Comparison of ENCODE assay signal across 14 cellular contexts in the genomic region with DNA sequence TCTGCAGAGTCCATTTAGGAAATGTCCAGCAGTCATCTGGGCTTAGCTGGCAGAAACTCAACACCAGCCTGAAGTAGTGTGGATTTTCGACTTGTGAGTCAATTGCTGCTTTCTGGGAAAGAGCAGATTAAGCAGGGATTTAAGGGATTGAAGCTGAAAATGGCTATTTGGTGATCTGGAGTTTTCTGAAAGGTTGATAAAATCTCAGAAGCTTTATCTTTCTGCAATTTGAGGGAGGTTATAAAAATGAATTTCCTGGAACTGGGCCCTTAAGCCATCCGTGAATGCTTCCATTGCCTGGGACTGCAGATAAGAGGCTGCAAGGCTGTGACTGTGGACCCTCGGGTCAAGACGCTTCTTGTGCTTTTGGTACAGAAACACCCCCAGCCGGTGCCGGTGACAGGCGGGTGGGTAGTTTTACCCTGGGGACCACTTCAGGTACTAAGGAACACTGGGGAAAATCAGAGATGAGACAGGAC.
DNase-seq lines count a peak whose midpoint lies in the region; ATAC-seq and TF ChIP-seq lines count a peak whose summit lies in the region.
"Had no signal": no experiment of that assay in that cellular context is flagged by ENCODE, and none has a peak within 500 bp of the region (broad histone marks: within the 10 kb centered on the region; RNA-seq: fewer than 3 reads in every experiment).

No MANE protein-coding gene starts in this region.

- H3K9me3 Mint-ChIP-seq in activated CD8-positive, alpha-beta memory T cell treated with anti-CD3 and anti-CD28 coated beads, Interleukin-2, amount 10 ng/mL, durations not matched to agents 7 days and 5 days (ENCODE audit: low read depth), result no peaks in the 10 kb centered on the region
- H3K9me3 Mint-ChIP-seq in endodermal cell, result no peaks in the 10 kb centered on the region

- no peak overlapping the region for H3K27ac ChIP-seq in endodermal cell (ENCODE audit: low read depth, low read length)
- H3K27ac ChIP-seq in osteoblast (ENCODE audit: low read depth, low read length), result peak overlapping the region; percentile 17
- peak overlapping the region; percentile 60 to 91 for H3K27ac ChIP-seq in uterus
- H3K27ac ChIP-seq: epithelial cell of prostate had no signal

- no peak for TF ChIP-seq POLR2A in uterus (IDR thresholded peaks at IDR 0.05)

- intact Hi-C loops in uterus (cut with DNase I; ENCODE audit: low total_unique reads), result no loop called here

- H3K27me3 ChIP-seq in endodermal cell (ENCODE audit: control insufficient read depth, insufficient read depth, low read length, poor library complexity, severe bottlenecking) (no peaks in the 10 kb centered on the region), osteoblast (ENCODE audit: insufficient read depth, low read length) (no peaks in the 10 kb centered on the region), uterus (no peaks in the 10 kb centered on the region)

- WGBS in endodermal cell (ENCODE audit: insufficient coverage in 1 of 2, insufficient read length in 1 of 2), 2 experiments, result 88 to 93% methylated on average over 7 of the region's 7 CpGs

- peaks cover 2% of the 10 kb centered on the region for H3K4me1 Mint-ChIP-seq in activated CD8-positive, alpha-beta memory T cell treated with anti-CD3 and anti-CD28 coated beads, Interleukin-2, amount 10 ng/mL, durations not matched to agents 7 days and 5 days
- peaks cover 34% of the 10 kb centered on the region for H3K4me1 Mint-ChIP-seq in endodermal cell

- TF ChIP-seq CTCF in endodermal cell (conservative IDR thresholded peaks at IDR 0.05) (no peak), osteoblast (IDR thresholded peaks at IDR 0.05; ENCODE audit: extremely low read depth, low read depth, low read length) (no peak), uterus (IDR thresholded peaks at IDR 0.05) (no peak)

- no peak overlapping the region for H3K27ac Mint-ChIP-seq in activated CD8-positive, alpha-beta memory T cell treated with anti-CD3 and anti-CD28 coated beads, Interleukin-2, amount 10 ng/mL, durations not matched to agents 7 days and 5 days
- peak overlapping the region; percentile 36 for H3K27ac Mint-ChIP-seq in endodermal cell

- H3K36me3 Mint-ChIP-seq in activated CD8-positive, alpha-beta memory T cell treated with anti-CD3 and anti-CD28 coated beads, Interleukin-2, amount 10 ng/mL, durations not matched to agents 7 days and 5 days, result no peaks in the 10 kb centered on the region
- H3K36me3 Mint-ChIP-seq in endodermal cell (ENCODE audit: low read depth), result peaks cover 52% of the 10 kb centered on the region

- H3K4me2 ChIP-seq in osteoblast (ENCODE audit: insufficient read depth, low read length), result no peak overlapping the region

- ATAC-seq in activated CD8-positive, alpha-beta memory T cell treated with anti-CD3 and anti-CD28 coated beads, Interleukin-2, amount 10 ng/mL, durations not matched to agents 7 days and 5 days, result no peak

- H3K27me3 Mint-ChIP-seq in activated CD8-positive, alpha-beta memory T cell treated with anti-CD3 and anti-CD28 coated beads, Interleukin-2, amount 10 ng/mL, durations not matched to agents 7 days and 5 days, result peaks cover 6% of the 10 kb centered on the region
- H3K27me3 Mint-ChIP-seq in endodermal cell (ENCODE audit: insufficient read depth), result no peaks in the 10 kb centered on the region

- no peak overlapping the region for H3K4me3 ChIP-seq in endodermal cell (ENCODE audit: low read length)
- no peak overlapping the region for H3K4me3 ChIP-seq in osteoblast (ENCODE audit: insufficient read depth, low read length)
- H3K4me3 ChIP-seq in uterus, result no peak overlapping the region

- no peaks in the 10 kb centered on the region for H3K9me3 ChIP-seq in endodermal cell (ENCODE audit: control insufficient read depth, low read length)
- no peaks in the 10 kb centered on the region for H3K9me3 ChIP-seq in osteoblast (ENCODE audit: low read depth, low read length)
- no peaks in the 10 kb centered on the region for H3K9me3 ChIP-seq in uterus

- H2AFZ ChIP-seq in osteoblast (ENCODE audit: low read length), result no peak overlapping the region

- peak; percentile 19 for DNase-seq in activated CD8-positive, alpha-beta memory T cell treated with anti-CD3 and anti-CD28 coated beads, Interleukin-2, amount 10 ng/mL, durations not matched to agents 7 days and 5 days
- no peak for DNase-seq in activated CD8-positive, alpha-beta memory T cell treated with anti-CD3 and anti-CD28 coated beads for 24 hours
- no peak for DNase-seq in endodermal cell
- DNase-seq in osteoblast (ENCODE audit: insufficient read length, low spot score, missing footprints), result peak; percentile 72
- DNase-seq in uterus, result peak; percentile 14 to 26
- no peak for DNase-seq in NCI-H82 (lab: John Stamatoyannopoulos, UW)
- no peak for DNase-seq in DMS79 (lab: John Stamatoyannopoulos, UW)
- DNase-seq in effector CD8-positive, alpha-beta T cell (lab: John Stamatoyannopoulos, UW), result no peak
- DNase-seq: 8988T, activated gamma-delta T cell, caudate nucleus, NCI-H1092 treated with DMSO at 0.1 percent for 48 hours, NCI-H2171 treated with DMSO at 0.1 percent for 48 hours had no signal

- CTCF ChIA-PET in activated CD8-positive, alpha-beta memory T cell treated with anti-CD3 and anti-CD28 coated beads, Interleukin-2, amount 10 ng/mL, durations not matched to agents 7 days and 5 days (lab: Charles Lee), result no interaction called here

- H3K4me1 ChIP-seq in endodermal cell (ENCODE audit: control insufficient read depth, insufficient read depth, low read length) (peaks cover 13% of the 10 kb centered on the region), osteoblast (ENCODE audit: insufficient read depth, low read length) (peaks cover 47% of the 10 kb centered on the region), uterus (peaks cover 0 to 15% of the 10 kb centered on the region in 2 donors)

- H3K4me3 Mint-ChIP-seq in activated CD8-positive, alpha-beta memory T cell treated with anti-CD3 and anti-CD28 coated beads, Interleukin-2, amount 10 ng/mL, durations not matched to agents 7 days and 5 days, result no peak overlapping the region
- no peak overlapping the region for H3K4me3 Mint-ChIP-seq in endodermal cell

- peaks cover 82% of the 10 kb centered on the region for H3K36me3 ChIP-seq in endodermal cell (ENCODE audit: control insufficient read depth, insufficient read depth, low read length)
- H3K36me3 ChIP-seq in osteoblast (ENCODE audit: insufficient read depth, low read length), result peaks cover 41% of the 10 kb centered on the region
- no peaks in the 10 kb centered on the region for H3K36me3 ChIP-seq in uterus

- H3K79me2 ChIP-seq in osteoblast (ENCODE audit: insufficient read depth, low read length), result peaks cover 47% of the 10 kb centered on the region

- H3K9ac ChIP-seq in endodermal cell (ENCODE audit: extremely low read depth, low read length, poor library complexity, severe bottlenecking), result no peak overlapping the region

- peaks cover 4% of the 10 kb centered on the region for H4K20me1 ChIP-seq in osteoblast (ENCODE audit: insufficient read depth, low read length)

Comparison
In these comparisons a context has a peak if more than half of its experiments do, and no peak if none do; other contexts are left out.
1. DNase-seq: peak in activated CD8-positive, alpha-beta memory T cell treated with anti-CD3 and anti-CD28 coated beads, Interleukin-2, amount 10 ng/mL, durations not matched to agents 7 days and 5 days (single experiment), osteoblast (single experiment) and uterus (2 of 2); none in activated CD8-positive, alpha-beta memory T cell treated with anti-CD3 and anti-CD28 coated beads for 24 hours (single experiment), endodermal cell (single experiment), NCI-H82 (single experiment), DMS79 (single experiment) and effector CD8-positive, alpha-beta T cell (single experiment).